Comparison of ENCODE assay signal across 13 cellular contexts in genomic region chr17:17422641-17423040, GRCh38. TPM values are rescaled to one million over a fixed set of nuclear protein-coding genes. Genes with fewer than 3 reads are reported as not detected.
DNase-seq lines count a peak whose midpoint lies in the region; ATAC-seq lines count a peak whose summit lies in the region.
"Had no signal": no experiment of that assay in that cellular context is flagged by ENCODE, and none has a peak within 500 bp of the region (broad histone marks: within the 10 kb centered on the region; RNA-seq: fewer than 3 reads in every experiment).

No MANE protein-coding gene starts in this region.

- H3K27me3 ChIP-seq in right cardiac atrium (ENCODE audit: control insufficient read depth, insufficient read depth) (no peaks in the 10 kb centered on the region), SJCRH30 (no peaks in the 10 kb centered on the region)
- H3K27me3 ChIP-seq: BE2C had no signal

- H3K4me1 ChIP-seq in right cardiac atrium (ENCODE audit: control insufficient read depth, insufficient read depth, low read length) (peaks cover 10% of the 10 kb centered on the region), SJCRH30 (peaks cover 40% of the 10 kb centered on the region)
- H3K4me1 ChIP-seq: A549, BE2C had no signal

- ATAC-seq in left ventricle myocardium superior, result peak; percentile 20
- no peak for ATAC-seq in right cardiac atrium
- ATAC-seq: A549, HCT116 had no signal

- intact Hi-C loops in left ventricle myocardium superior (cut with micrococcal nuclease) (no loop called here), right cardiac atrium (cut with DNase I) (loop anchor here in 1 of 4 donors (10.0 kb wide), 1 partner anchor 72 kb away; the partner anchor contains the start of gene RASD1), posterior vena cava (cut with DNase I) (no loop called here)

- 74% methylated on average over 7 of the region's 7 CpGs for WGBS in right cardiac atrium

- H3K9me3 ChIP-seq in right cardiac atrium (ENCODE audit: control insufficient read depth, low read length), result no peaks in the 10 kb centered on the region
- H3K9me3 ChIP-seq in SJCRH30 (replicated peaks), result peaks cover 15% of the 10 kb centered on the region
- H3K9me3 ChIP-seq: BE2C had no signal

- DNase-seq in left ventricle myocardium superior, result peak; percentile 55
- DNase-seq in right cardiac atrium, result no peak
- DNase-seq in SJCRH30, result peak; percentile 69 to 79
- peak; percentile 43 for DNase-seq in posterior vena cava (ENCODE audit: low spot score)
- no peak for DNase-seq in SKM-1 treated with dmso at 0.1 percent for 144 hours (lab: John Stamatoyannopoulos, UW; ENCODE audit: unreplicated experiment)
- DNase-seq in iPS-NIHi7 (ENCODE audit: extremely low spot score), result no peak
- no peak for DNase-seq in NCI-H82 (lab: John Stamatoyannopoulos, UW)
- DNase-seq: BE2C; CD8-positive, alpha-beta memory T cell; DMS53; GM23248 had no signal

- H3K4me3 ChIP-seq in right cardiac atrium (ENCODE audit: low read length) (no peak overlapping the region), SJCRH30 (no peak overlapping the region)
- H3K4me3 ChIP-seq: A549, GM23248 had no signal

- H3K36me3 ChIP-seq in SJCRH30, result no peaks in the 10 kb centered on the region
- H3K36me3 ChIP-seq: BE2C had no signal

- H3K27ac ChIP-seq in right cardiac atrium (ENCODE audit: low read length), result no peak overlapping the region
- H3K27ac ChIP-seq in SJCRH30, result 0 out of 2 replicates have a peak overlapping the region, but pooled peaks have one; percentile 1
- H3K27ac ChIP-seq: A549, GM23248 had no signal

RNA-seq across cellular contexts. Expression of gene MED9, which starts 54.2 kb away (rescaled TPM):
- total RNA-seq in left ventricle myocardium superior (42.0 TPM), right cardiac atrium (10 to 100 TPM; 30.7 to 35.6 (median 32.6) TPM), posterior vena cava (1 to 10 TPM; 7.0 to 8.8 TPM)
- 38.5 TPM for polyA plus RNA-seq in right cardiac atrium
- total RNA-seq in SJCRH30 (2014; rRNA removed; shearing (Covaris generic)), result 84.4 and 88.9 TPM in 2 replicates

Comparison
In these comparisons a context has a peak if more than half of its experiments do, and no peak if none do; other contexts are left out.
1. DNase-seq: peak in left ventricle myocardium superior (single experiment), SJCRH30 (2 of 2) and posterior vena cava (single experiment); none in right cardiac atrium (0 of 3), SKM-1 treated with dmso at 0.1 percent for 144 hours (single experiment), iPS-NIHi7 (single experiment) and NCI-H82 (single experiment).